21 cellular contexts compared by ENCODE assay signal in the genomic region with DNA sequence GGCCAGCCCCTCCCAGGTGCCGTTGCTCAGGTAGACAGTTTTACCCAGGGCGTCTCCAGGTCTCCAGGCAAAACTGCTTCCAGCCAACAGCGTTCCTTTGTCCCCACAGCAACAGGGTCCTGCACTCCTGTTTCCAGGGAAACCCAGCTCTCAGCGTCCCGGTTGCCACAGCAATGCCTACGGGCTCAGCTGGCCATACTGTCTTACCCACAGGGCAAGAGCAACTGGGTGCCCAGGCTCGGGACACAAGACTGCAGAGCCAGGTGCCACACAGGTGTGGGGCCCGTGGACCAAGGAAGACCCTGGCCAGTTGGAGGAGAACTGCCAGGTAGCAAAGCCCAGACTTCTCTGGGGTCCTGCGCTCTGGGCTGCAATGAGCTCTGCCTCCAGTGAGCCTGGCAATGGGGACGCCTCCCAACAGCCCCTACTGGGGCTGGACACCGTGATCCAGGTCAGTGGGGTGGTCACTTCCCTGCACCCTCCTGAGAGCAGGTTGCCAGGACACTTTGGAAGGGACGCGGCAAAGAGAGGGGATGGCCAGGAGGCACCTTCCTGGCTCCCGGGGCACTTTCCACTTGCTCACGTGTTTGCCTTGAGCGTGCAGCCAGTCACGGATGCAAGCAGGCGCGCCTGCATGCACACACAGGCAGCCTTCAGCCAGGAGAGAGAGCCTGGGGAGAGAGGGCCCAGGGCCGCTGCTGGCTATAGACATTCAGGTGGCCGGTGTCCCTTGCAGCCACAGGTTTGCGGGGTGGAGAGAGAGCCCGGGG. TPM values are rescaled to one million over a fixed set of nuclear protein-coding genes. Genes with fewer than 3 reads are reported as not detected.
A peak's percentile ranks its signal among the peaks of the same experiment; 100 is the strongest.
DNase-seq lines count a peak whose midpoint lies in the region; ATAC-seq, FAIRE-seq and TF ChIP-seq lines count a peak whose summit lies in the region.
"Had no signal": no experiment of that assay in that cellular context is flagged by ENCODE, and none has a peak within 500 bp of the region (broad histone marks: within the 10 kb centered on the region; RNA-seq: fewer than 3 reads in every experiment).

A gene (plus strand): TSS at position 196 of the 770 bp plus-strand sequence. CDS start 178 bp downstream, at position 374.

- peaks cover 10% of the 10 kb centered on the region for H3K4me1 Mint-ChIP-seq in type B pancreatic cell (ENCODE audit: unreplicated experiment)
- H3K4me1 Mint-ChIP-seq: activated CD4-positive, alpha-beta T cell treated with anti-CD3 and anti-CD28 coated beads, Interleukin-2, amount 10 ng/mL, durations not matched to agents 24 days and 14 days had no signal

- intact Hi-C loops in Right ventricle myocardium superior (cut with DNase I): no loop called here
- intact Hi-C loops in kidney (cut with DNase I): no loop called here

- no peaks in the 10 kb centered on the region for H3K4me1 ChIP-seq in right atrium auricular region
- no peaks in the 10 kb centered on the region for H3K4me1 ChIP-seq in kidney (ENCODE audit: control insufficient read depth in 1 of 2, insufficient read depth in 1 of 2, low read depth in 1 of 2, low read length in 2 of 2)
- H3K4me1 ChIP-seq: testis had no signal

- peak; percentile 33 for DNase-seq in Right ventricle myocardium superior
- DNase-seq in right atrium auricular region (ENCODE audit: low spot score): no peak
- peak; percentile 87 for DNase-seq in NCI-H69 (lab: John Stamatoyannopoulos, UW)
- DNase-seq in kidney: peak; percentile 75
- no peak for DNase-seq in type B pancreatic cell (ENCODE audit: extremely low spot score, unreplicated experiment)
- DNase-seq in NCI-H345 (lab: John Stamatoyannopoulos, UW): no peak
- DNase-seq in globus pallidus (ENCODE audit: low spot score): no peak
- DNase-seq: activated CD4-positive, alpha-beta T cell treated with anti-CD3 and anti-CD28 coated beads, Interleukin-2, amount 10 ng/mL, durations not matched to agents 24 days and 14 days; activated CD8-positive, alpha-beta memory T cell treated with anti-CD3 and anti-CD28 coated beads, Interleukin-2, amount 50 U/mL, for 48 hours; activated gamma-delta T cell; H7; NCI-H1105; NCI-H446 treated with DMSO at 0.1 percent for 48 hours; PC-9; testis had no signal

- no peaks in the 10 kb centered on the region for H3K27me3 ChIP-seq in right atrium auricular region
- H3K27me3 ChIP-seq: testis had no signal

- H3K9me3 ChIP-seq in right atrium auricular region (no peaks in the 10 kb centered on the region), kidney (ENCODE audit: control insufficient read depth in 1 of 2, low read length in 2 of 2) (no peaks in the 10 kb centered on the region)
- H3K9me3 ChIP-seq: testis had no signal

- FAIRE-seq in kidney (lab: Jason Lieb, UNC): no peak
- FAIRE-seq: endometrium had no signal

- H3K4me3 Mint-ChIP-seq in type B pancreatic cell: no peak within 1 kb of the TSS
- H3K4me3 Mint-ChIP-seq: activated CD4-positive, alpha-beta T cell treated with anti-CD3 and anti-CD28 coated beads, Interleukin-2, amount 10 ng/mL, durations not matched to agents 24 days and 14 days had no signal

- no peaks in the 10 kb centered on the region for H3K36me3 Mint-ChIP-seq in type B pancreatic cell

- H3K9me3 Mint-ChIP-seq in type B pancreatic cell: no peaks in the 10 kb centered on the region
- H3K9me3 Mint-ChIP-seq: activated CD4-positive, alpha-beta T cell treated with anti-CD3 and anti-CD28 coated beads, Interleukin-2, amount 10 ng/mL, durations not matched to agents 24 days and 14 days had no signal

- H3K27me3 Mint-ChIP-seq in type B pancreatic cell: no peaks in the 10 kb centered on the region
- H3K27me3 Mint-ChIP-seq: activated CD4-positive, alpha-beta T cell treated with anti-CD3 and anti-CD28 coated beads, Interleukin-2, amount 10 ng/mL, durations not matched to agents 24 days and 14 days had no signal

- H3K9ac ChIP-seq in kidney (ENCODE audit: low read length in 2 of 2): no peak within 1 kb of the TSS
- H3K9ac ChIP-seq: KMS-11 had no signal

- peak within 1 kb of the TSS; percentile 70 for H3K27ac Mint-ChIP-seq in type B pancreatic cell
- H3K27ac Mint-ChIP-seq: activated CD4-positive, alpha-beta T cell treated with anti-CD3 and anti-CD28 coated beads, Interleukin-2, amount 10 ng/mL, durations not matched to agents 24 days and 14 days had no signal

- H3K36me3 ChIP-seq in right atrium auricular region (no peaks in the 10 kb centered on the region), kidney (ENCODE audit: control insufficient read depth in 1 of 2, insufficient read depth in 2 of 2, low read length in 2 of 2) (no peaks in the 10 kb centered on the region)

- no peak within 1 kb of the TSS for H3K4me3 ChIP-seq in right atrium auricular region
- H3K4me3 ChIP-seq in kidney (ENCODE audit: low read length in 2 of 2): no peak within 1 kb of the TSS
- H3K4me3 ChIP-seq: PC-9, skin epidermis, testis had no signal

- TF ChIP-seq CTCF in right atrium auricular region (IDR thresholded peaks at IDR 0.05): no peak
- no peak for TF ChIP-seq CTCF in kidney (IDR thresholded peaks at IDR 0.05; ENCODE audit: borderline replicate concordance, extremely low read depth, insufficient read depth)
- no peak for TF ChIP-seq CTCF in type B pancreatic cell (conservative IDR thresholded peaks at IDR 0.05)

- H3K27ac ChIP-seq in right atrium auricular region: no peak within 1 kb of the TSS
- no peak within 1 kb of the TSS for H3K27ac ChIP-seq in kidney (ENCODE audit: low read depth in 2 of 2, low read length in 2 of 2)
- H3K27ac ChIP-seq: HL-60, KMS-11, PC-9, skin epidermis, testis had no signal

- ATAC-seq in Right ventricle myocardium superior (ENCODE audit: poor library complexity) (no peak), GM21723 (IDR thresholded peaks at IDR 0.05; ENCODE audit: unreplicated experiment) (no peak)

RNA-seq across cellular contexts. Expression of the gene that starts here (rescaled TPM):
- total RNA-seq in Right ventricle myocardium superior (not detected), right atrium auricular region (not detected), kidney (0.13 TPM), type B pancreatic cell (ENCODE audit: low replicate concordance) (0.68 and 0.98 TPM in 2 replicates)
- not detected for polyA plus RNA-seq in kidney (ENCODE audit: insufficient read depth, low read depth, low replicate concordance)
- total RNA-seq: activated CD4-positive, alpha-beta T cell treated with anti-CD3 and anti-CD28 coated beads, Interleukin-2, amount 10 ng/mL, durations not matched to agents 24 days and 14 days; fibroblast of villous mesenchyme; PC-9 had no signal

Comparison
In these comparisons a context has a peak if more than half of its experiments do, and no peak if none do; other contexts are left out.
1. Peak in DNase-seq in Right ventricle myocardium superior; RNA of the gene not detected or under 1 TPM.
2. Peak in DNase-seq in kidney; RNA of the gene not detected or under 1 TPM.